19 cellular contexts compared by ENCODE assay signal in genomic region chr19:44907613-44908012, GRCh38. TPM values are rescaled to one million over a fixed set of nuclear protein-coding genes. Genes with fewer than 3 reads are reported as not detected.
A peak's percentile ranks its signal among the peaks of the same experiment; 100 is the strongest.
DNase-seq lines count a peak whose midpoint lies in the region; TF ChIP-seq lines count a peak whose summit lies in the region.
"Had no signal": no experiment of that assay in that cellular context is flagged by ENCODE, and none has a peak within 500 bp of the region (broad histone marks: within the 10 kb centered on the region; RNA-seq: fewer than 3 reads in every experiment).

No MANE protein-coding gene starts in this region.

- H4K20me1 ChIP-seq in hepatocyte (ENCODE audit: insufficient read depth, poor library complexity, severe bottlenecking) (peaks cover 6% of the 10 kb centered on the region), osteoblast (ENCODE audit: insufficient read depth, low read length) (peaks cover 5% of the 10 kb centered on the region)

- H3K4me1 ChIP-seq in adipocyte (ENCODE audit: control insufficient read depth, insufficient read depth, low read length) (peaks cover 50% of the 10 kb centered on the region), hepatocyte (ENCODE audit: insufficient read depth) (peaks cover 38% of the 10 kb centered on the region), osteoblast (ENCODE audit: insufficient read depth, low read length) (peaks cover 10% of the 10 kb centered on the region)

- H2AFZ ChIP-seq in hepatocyte (no peak overlapping the region), osteoblast (ENCODE audit: low read length) (no peak overlapping the region)
- H2AFZ ChIP-seq: GM23248 had no signal

- H3K27ac ChIP-seq in hepatocyte (no peak overlapping the region), osteoblast (ENCODE audit: low read depth, low read length) (no peak overlapping the region)
- H3K27ac ChIP-seq: GM23248 had no signal

- H3K27me3 ChIP-seq in adipocyte (replicated peaks; ENCODE audit: control insufficient read depth, insufficient read depth, low read length) (no peaks in the 10 kb centered on the region), hepatocyte (no peaks in the 10 kb centered on the region), osteoblast (ENCODE audit: insufficient read depth, low read length) (peaks cover 14% of the 10 kb centered on the region)

- no peaks in the 10 kb centered on the region for H3K9me3 ChIP-seq in adipocyte (ENCODE audit: control insufficient read depth, low read length)
- H3K9me3 ChIP-seq in hepatocyte (ENCODE audit: low read depth), result no peaks in the 10 kb centered on the region
- no peaks in the 10 kb centered on the region for H3K9me3 ChIP-seq in osteoblast (ENCODE audit: low read depth, low read length)

- H3K9ac ChIP-seq in adipocyte (ENCODE audit: low read length), result peak overlapping the region; percentile 88
- H3K9ac ChIP-seq: GM23248 had no signal

- H3K36me3 ChIP-seq in adipocyte (ENCODE audit: control insufficient read depth, insufficient read depth, low read length, severe bottlenecking) (peaks cover 30% of the 10 kb centered on the region), hepatocyte (replicated peaks; ENCODE audit: insufficient read depth, low read depth) (no peaks in the 10 kb centered on the region), osteoblast (ENCODE audit: insufficient read depth, low read length) (peaks cover 2% of the 10 kb centered on the region)

- WGBS in hepatocyte (ENCODE audit: low lambda C conversion rate, missing lambda C conversion rate), result 97% methylated on average over 12 of the region's 12 CpGs

- peaks cover 3% of the 10 kb centered on the region for H3K79me2 ChIP-seq in hepatocyte
- H3K79me2 ChIP-seq in osteoblast (ENCODE audit: insufficient read depth, low read length), result no peaks in the 10 kb centered on the region

- H3K4me2 ChIP-seq in hepatocyte (peak overlapping the region; percentile 91), osteoblast (ENCODE audit: insufficient read depth, low read length) (no peak overlapping the region)

- no peaks in the 10 kb centered on the region for H3K9me2 ChIP-seq in hepatocyte (replicated peaks; ENCODE audit: insufficient read depth)

- no peak for TF ChIP-seq CTCF in hepatocyte (IDR thresholded peaks at IDR 0.05; ENCODE audit: poor library complexity)
- TF ChIP-seq CTCF in osteoblast (IDR thresholded peaks at IDR 0.05; ENCODE audit: extremely low read depth, low read depth, low read length), result no peak

- no peak for DNase-seq in adipocyte (ENCODE audit: low read depth)
- no peak for DNase-seq in hepatocyte (ENCODE audit: low spot score)
- peak; percentile 32 for DNase-seq in osteoblast (ENCODE audit: insufficient read length, low spot score, missing footprints)
- DNase-seq in NCI-H1417 (lab: John Stamatoyannopoulos, UW), result no peak
- DNase-seq in NCI-H1048 (lab: John Stamatoyannopoulos, UW), result no peak
- DNase-seq: ACHN; C1 segment of cervical spinal cord; CD8-positive, alpha-beta memory T cell; DMS79; GM23248; MM.1S; NCI-H1092 treated with DMSO at 0.1 percent for 48 hours; NCI-H1694; NCI-H2081 treated with DMSO at 0.1 percent for 48 hours; NCI-H446 treated with DMSO at 0.1 percent for 48 hours; NCI-H748 treated with DMSO at 0.1 percent for 48 hours; NK-92 treated with Interleukin-12 subunit alpha and Interleukin-12 subunit beta, amount 100 ng/mL, for 24 hours; RPMI8226 had no signal

- peak overlapping the region; percentile 86 for H3K4me3 ChIP-seq in adipocyte (ENCODE audit: low read length)
- no peak overlapping the region for H3K4me3 ChIP-seq in hepatocyte
- H3K4me3 ChIP-seq in osteoblast (ENCODE audit: insufficient read depth, low read length), result no peak overlapping the region
- H3K4me3 ChIP-seq: GM23248 had no signal

RNA-seq across cellular contexts. Expression of gene APOE, which starts 2.0 kb away (rescaled TPM):
- total RNA-seq in hepatocyte (3,920 and 3,946 TPM in 2 replicates), osteoblast (44.5 and 46.6 TPM in 2 replicates)
- polyA plus RNA-seq in hepatocyte, result 3,558 and 4,019 TPM in 2 replicates
- polyA plus RNA-seq: CD8-positive, alpha-beta memory T cell had no signal

RNA-seq across cellular contexts. Expression of gene APOC1, which starts 6.8 kb away (rescaled TPM):
- total RNA-seq in hepatocyte (330 and 390 TPM in 2 replicates), osteoblast (1.2 and 1.4 TPM in 2 replicates)
- polyA plus RNA-seq in hepatocyte, result 395 and 606 TPM in 2 replicates
- total RNA-seq: GM23248 had no signal
- polyA plus RNA-seq: CD8-positive, alpha-beta memory T cell had no signal

RNA-seq across cellular contexts. Expression of gene TOMM40, which starts 16.6 kb away (rescaled TPM):
- 60.9 and 67.9 TPM in 2 replicates for total RNA-seq in hepatocyte
- 83.1 and 83.7 TPM in 2 replicates for polyA plus RNA-seq in hepatocyte
- 28.3 and 31.8 TPM in 2 replicates for total RNA-seq in osteoblast

RNA-seq across cellular contexts. Expression of gene APOC4, which starts 34.4 kb away (rescaled TPM):
- not detected in 2 replicates for total RNA-seq in hepatocyte
- 1.1 TPM in 1 of 2 replicates, not detected in the other for polyA plus RNA-seq in hepatocyte
- total RNA-seq in osteoblast, result not detected in 2 replicates
- total RNA-seq: CD8-positive, alpha-beta memory T cell; GM23248; LHCN-M2 had no signal
- polyA plus RNA-seq: CD8-positive, alpha-beta memory T cell; GM23248 had no signal

RNA-seq across cellular contexts. Expression of gene APOC2, which starts 38.2 kb away (rescaled TPM):
- 435 and 454 TPM in 2 replicates for total RNA-seq in hepatocyte
- polyA plus RNA-seq in hepatocyte, result 603 and 827 TPM in 2 replicates
- total RNA-seq in osteoblast, result not detected in 2 replicates
- total RNA-seq: CD8-positive, alpha-beta memory T cell; GM23248; LHCN-M2 had no signal
- polyA plus RNA-seq: CD8-positive, alpha-beta memory T cell; GM23248 had no signal

Comparison
In these comparisons a context has a peak if more than half of its experiments do, and no peak if none do; other contexts are left out.
1. RNA of gene APOE, which starts 2.0 kb away (total RNA-seq): 3,920 to 3,946 TPM in hepatocyte; 44.5 to 46.6 TPM in osteoblast; every median in the first group is over 10 times any median in the second.
2. RNA of gene APOC1, which starts 6.8 kb away (total RNA-seq): 330 to 390 TPM in hepatocyte; 1.2 to 1.4 TPM in osteoblast; every median in the first group is over 100 times any median in the second.